Comparison of ENCODE assay signal across 1 cellular context in the genomic region with DNA sequence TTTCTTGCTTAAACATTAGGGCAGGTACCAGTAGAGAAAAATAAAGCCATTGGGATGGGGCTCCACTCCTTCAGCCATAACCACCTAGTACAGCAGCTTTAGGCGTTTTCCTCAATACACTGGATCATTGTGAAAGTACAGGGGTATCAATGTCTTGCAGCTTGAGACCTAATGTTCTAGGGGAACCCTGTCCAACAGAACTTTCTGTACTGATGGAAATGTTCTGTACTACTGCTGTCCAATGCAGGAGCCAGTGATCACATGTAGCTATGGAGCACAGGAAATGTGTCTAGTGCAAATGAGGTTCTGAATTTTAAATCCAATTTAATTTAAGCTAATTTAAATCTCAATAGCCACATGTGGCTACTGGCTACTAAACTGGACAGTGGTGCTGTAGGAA.
TF ChIP-seq lines count a peak whose summit lies in the region.

No MANE protein-coding gene starts in this region.

TF ChIP-seq in IMR-90, 13 proteins besides CTCF, POLR2A, EP300 and RAD21:
- TF ChIP-seq FOS (IDR thresholded peaks at IDR 0.05; ENCODE audit: low read depth, low read length) (no peak), BHLHE40 (IDR thresholded peaks at IDR 0.05; ENCODE audit: low read depth, low read length) (no peak), MAZ (IDR thresholded peaks at IDR 0.05; ENCODE audit: borderline replicate concordance, low read depth, low read length) (no peak), CHD1 (IDR thresholded peaks at IDR 0.05; ENCODE audit: low read depth, low read length) (no peak), MAFK (IDR thresholded peaks at IDR 0.05; ENCODE audit: low read depth, low read length) (no peak), NFE2L2 (IDR thresholded peaks at IDR 0.05; ENCODE audit: low read depth, low read length) (no peak), SMC3 (IDR thresholded peaks at IDR 0.05; ENCODE audit: low read depth, low read length) (no peak), CEBPB (IDR thresholded peaks at IDR 0.05; ENCODE audit: low read depth, low read length) (no peak), RFX5 (IDR thresholded peaks at IDR 0.05; ENCODE audit: low read depth, low read length) (no peak)
- TF ChIP-seq, protein P1, sequence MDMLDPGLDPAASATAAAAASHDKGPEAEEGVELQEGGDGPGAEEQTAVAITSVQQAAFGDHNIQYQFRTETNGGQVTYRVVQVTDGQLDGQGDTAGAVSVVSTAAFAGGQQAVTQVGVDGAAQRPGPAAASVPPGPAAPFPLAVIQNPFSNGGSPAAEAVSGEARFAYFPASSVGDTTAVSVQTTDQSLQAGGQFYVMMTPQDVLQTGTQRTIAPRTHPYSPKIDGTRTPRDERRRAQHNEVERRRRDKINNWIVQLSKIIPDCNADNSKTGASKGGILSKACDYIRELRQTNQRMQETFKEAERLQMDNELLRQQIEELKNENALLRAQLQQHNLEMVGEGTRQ (IDR thresholded peaks at IDR 0.05; ENCODE audit: low read depth, low read length) = no peak
- TF ChIP-seq, protein P2, sequence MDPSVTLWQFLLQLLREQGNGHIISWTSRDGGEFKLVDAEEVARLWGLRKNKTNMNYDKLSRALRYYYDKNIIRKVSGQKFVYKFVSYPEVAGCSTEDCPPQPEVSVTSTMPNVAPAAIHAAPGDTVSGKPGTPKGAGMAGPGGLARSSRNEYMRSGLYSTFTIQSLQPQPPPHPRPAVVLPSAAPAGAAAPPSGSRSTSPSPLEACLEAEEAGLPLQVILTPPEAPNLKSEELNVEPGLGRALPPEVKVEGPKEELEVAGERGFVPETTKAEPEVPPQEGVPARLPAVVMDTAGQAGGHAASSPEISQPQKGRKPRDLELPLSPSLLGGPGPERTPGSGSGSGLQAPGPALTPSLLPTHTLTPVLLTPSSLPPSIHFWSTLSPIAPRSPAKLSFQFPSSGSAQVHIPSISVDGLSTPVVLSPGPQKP (IDR thresholded peaks at IDR 0.05; ENCODE audit: borderline replicate concordance, low read depth, low read length) = no peak
